Comparison of ENCODE assay signal across 1 cellular context in the genomic region with DNA sequence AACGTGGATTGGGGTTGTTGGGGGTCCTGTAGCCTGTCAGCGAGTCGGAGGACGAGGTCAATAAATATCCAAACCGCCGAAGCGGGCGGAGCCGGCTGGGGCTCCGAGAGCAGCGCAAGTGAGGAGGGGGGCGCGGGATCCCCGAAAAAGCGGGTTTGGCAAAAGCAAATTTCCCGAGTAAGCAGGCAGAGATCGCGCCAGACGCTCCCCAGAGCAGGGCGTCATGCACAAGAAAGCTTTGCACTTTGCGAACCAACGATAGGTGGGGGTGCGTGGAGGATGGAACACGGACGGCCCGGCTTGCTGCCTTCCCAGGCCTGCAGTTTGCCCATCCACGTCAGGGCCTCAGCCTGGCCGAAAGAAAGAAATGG.
TF ChIP-seq lines count a peak whose summit lies in the region.

No MANE protein-coding gene starts in this region.

TF ChIP-seq in K562, 482 proteins besides CTCF, POLR2A, EP300 and RAD21 (continued from another document and continues in another):
- TF ChIP-seq, protein P1, sequence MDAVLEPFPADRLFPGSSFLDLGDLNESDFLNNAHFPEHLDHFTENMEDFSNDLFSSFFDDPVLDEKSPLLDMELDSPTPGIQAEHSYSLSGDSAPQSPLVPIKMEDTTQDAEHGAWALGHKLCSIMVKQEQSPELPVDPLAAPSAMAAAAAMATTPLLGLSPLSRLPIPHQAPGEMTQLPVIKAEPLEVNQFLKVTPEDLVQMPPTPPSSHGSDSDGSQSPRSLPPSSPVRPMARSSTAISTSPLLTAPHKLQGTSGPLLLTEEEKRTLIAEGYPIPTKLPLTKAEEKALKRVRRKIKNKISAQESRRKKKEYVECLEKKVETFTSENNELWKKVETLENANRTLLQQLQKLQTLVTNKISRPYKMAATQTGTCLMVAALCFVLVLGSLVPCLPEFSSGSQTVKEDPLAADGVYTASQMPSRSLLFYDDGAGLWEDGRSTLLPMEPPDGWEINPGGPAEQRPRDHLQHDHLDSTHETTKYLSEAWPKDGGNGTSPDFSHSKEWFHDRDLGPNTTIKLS (IDR thresholded peaks at IDR 0.05; ENCODE audit: borderline replicate concordance, low read depth) = no peak
- no peak for TF ChIP-seq RFX5 (IDR thresholded peaks at IDR 0.05; ENCODE audit: low read depth, low read length)
- TF ChIP-seq, protein P2, sequence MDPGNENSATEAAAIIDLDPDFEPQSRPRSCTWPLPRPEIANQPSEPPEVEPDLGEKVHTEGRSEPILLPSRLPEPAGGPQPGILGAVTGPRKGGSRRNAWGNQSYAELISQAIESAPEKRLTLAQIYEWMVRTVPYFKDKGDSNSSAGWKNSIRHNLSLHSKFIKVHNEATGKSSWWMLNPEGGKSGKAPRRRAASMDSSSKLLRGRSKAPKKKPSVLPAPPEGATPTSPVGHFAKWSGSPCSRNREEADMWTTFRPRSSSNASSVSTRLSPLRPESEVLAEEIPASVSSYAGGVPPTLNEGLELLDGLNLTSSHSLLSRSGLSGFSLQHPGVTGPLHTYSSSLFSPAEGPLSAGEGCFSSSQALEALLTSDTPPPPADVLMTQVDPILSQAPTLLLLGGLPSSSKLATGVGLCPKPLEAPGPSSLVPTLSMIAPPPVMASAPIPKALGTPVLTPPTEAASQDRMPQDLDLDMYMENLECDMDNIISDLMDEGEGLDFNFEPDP (CRISPR knock-in tag; IDR thresholded peaks at IDR 0.05) = no peak
- TF ChIP-seq, protein P3, sequence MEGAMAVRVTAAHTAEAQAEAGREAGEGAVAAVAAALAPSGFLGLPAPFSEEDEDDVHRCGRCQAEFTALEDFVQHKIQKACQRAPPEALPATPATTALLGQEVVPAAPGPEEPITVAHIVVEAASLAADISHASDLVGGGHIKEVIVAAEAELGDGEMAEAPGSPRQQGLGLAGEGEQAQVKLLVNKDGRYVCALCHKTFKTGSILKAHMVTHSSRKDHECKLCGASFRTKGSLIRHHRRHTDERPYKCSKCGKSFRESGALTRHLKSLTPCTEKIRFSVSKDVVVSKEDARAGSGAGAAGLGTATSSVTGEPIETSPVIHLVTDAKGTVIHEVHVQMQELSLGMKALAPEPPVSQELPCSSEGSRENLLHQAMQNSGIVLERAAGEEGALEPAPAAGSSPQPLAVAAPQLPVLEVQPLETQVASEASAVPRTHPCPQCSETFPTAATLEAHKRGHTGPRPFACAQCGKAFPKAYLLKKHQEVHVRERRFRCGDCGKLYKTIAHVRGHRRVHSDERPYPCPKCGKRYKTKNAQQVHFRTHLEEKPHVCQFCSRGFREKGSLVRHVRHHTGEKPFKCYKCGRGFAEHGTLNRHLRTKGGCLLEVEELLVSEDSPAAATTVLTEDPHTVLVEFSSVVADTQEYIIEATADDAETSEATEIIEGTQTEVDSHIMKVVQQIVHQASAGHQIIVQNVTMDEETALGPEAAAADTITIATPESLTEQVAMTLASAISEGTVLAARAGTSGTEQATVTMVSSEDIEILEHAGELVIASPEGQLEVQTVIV (CRISPR knock-in tag; IDR thresholded peaks at IDR 0.05; ENCODE audit: borderline replicate concordance) = no peak
- no peak for TF ChIP-seq COPS2 (conservative IDR thresholded peaks at IDR 0.05)
- TF ChIP-seq RBM34 (IDR thresholded peaks at IDR 0.05; ENCODE audit: borderline replicate concordance, insufficient read depth, low read length) = no peak
- TF ChIP-seq ETS2 (tag; IDR thresholded peaks at IDR 0.05; ENCODE audit: borderline replicate concordance, poor library complexity, severe bottlenecking) = no peak
- TF ChIP-seq NR1H2 (CRISPR knock-in tag; IDR thresholded peaks at IDR 0.05) = no peak
- no peak for TF ChIP-seq FIP1L1 (IDR thresholded peaks at IDR 0.05; ENCODE audit: low read depth, low read length, poor library complexity, severe bottlenecking)
- peak in 1 of 2 experiments; percentile 18; a peak in 1 of 4 replicates for TF ChIP-seq TEAD1 (CRISPR knock-in tag; IDR thresholded peaks at IDR 0.05)
- TF ChIP-seq, protein P4, sequence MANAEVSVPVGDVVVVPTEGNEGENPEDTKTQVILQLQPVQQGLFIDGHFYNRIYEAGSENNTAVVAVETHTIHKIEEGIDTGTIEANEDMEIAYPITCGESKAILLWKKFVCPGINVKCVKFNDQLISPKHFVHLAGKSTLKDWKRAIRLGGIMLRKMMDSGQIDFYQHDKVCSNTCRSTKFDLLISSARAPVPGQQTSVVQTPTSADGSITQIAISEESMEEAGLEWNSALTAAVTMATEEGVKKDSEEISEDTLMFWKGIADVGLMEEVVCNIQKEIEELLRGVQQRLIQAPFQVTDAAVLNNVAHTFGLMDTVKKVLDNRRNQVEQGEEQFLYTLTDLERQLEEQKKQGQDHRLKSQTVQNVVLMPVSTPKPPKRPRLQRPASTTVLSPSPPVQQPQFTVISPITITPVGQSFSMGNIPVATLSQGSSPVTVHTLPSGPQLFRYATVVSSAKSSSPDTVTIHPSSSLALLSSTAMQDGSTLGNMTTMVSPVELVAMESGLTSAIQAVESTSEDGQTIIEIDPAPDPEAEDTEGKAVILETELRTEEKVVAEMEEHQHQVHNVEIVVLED (CRISPR knock-in tag; IDR thresholded peaks at IDR 0.05) = no peak
- no peak for TF ChIP-seq SRSF3 (IDR thresholded peaks at IDR 0.05; ENCODE audit: insufficient read depth, low read length)
- TF ChIP-seq, protein P5, sequence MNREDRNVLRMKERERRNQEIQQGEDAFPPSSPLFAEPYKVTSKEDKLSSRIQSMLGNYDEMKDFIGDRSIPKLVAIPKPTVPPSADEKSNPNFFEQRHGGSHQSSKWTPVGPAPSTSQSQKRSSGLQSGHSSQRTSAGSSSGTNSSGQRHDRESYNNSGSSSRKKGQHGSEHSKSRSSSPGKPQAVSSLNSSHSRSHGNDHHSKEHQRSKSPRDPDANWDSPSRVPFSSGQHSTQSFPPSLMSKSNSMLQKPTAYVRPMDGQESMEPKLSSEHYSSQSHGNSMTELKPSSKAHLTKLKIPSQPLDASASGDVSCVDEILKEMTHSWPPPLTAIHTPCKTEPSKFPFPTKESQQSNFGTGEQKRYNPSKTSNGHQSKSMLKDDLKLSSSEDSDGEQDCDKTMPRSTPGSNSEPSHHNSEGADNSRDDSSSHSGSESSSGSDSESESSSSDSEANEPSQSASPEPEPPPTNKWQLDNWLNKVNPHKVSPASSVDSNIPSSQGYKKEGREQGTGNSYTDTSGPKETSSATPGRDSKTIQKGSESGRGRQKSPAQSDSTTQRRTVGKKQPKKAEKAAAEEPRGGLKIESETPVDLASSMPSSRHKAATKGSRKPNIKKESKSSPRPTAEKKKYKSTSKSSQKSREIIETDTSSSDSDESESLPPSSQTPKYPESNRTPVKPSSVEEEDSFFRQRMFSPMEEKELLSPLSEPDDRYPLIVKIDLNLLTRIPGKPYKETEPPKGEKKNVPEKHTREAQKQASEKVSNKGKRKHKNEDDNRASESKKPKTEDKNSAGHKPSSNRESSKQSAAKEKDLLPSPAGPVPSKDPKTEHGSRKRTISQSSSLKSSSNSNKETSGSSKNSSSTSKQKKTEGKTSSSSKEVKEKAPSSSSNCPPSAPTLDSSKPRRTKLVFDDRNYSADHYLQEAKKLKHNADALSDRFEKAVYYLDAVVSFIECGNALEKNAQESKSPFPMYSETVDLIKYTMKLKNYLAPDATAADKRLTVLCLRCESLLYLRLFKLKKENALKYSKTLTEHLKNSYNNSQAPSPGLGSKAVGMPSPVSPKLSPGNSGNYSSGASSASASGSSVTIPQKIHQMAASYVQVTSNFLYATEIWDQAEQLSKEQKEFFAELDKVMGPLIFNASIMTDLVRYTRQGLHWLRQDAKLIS (CRISPR knock-in tag; IDR thresholded peaks at IDR 0.05) = 0 out of 2 replicates have a peak, but pooled peaks have one; percentile 82
- TF ChIP-seq, protein P6, sequence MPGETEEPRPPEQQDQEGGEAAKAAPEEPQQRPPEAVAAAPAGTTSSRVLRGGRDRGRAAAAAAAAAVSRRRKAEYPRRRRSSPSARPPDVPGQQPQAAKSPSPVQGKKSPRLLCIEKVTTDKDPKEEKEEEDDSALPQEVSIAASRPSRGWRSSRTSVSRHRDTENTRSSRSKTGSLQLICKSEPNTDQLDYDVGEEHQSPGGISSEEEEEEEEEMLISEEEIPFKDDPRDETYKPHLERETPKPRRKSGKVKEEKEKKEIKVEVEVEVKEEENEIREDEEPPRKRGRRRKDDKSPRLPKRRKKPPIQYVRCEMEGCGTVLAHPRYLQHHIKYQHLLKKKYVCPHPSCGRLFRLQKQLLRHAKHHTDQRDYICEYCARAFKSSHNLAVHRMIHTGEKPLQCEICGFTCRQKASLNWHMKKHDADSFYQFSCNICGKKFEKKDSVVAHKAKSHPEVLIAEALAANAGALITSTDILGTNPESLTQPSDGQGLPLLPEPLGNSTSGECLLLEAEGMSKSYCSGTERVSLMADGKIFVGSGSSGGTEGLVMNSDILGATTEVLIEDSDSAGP (CRISPR knock-in tag; IDR thresholded peaks at IDR 0.05) = no peak
- no peak for TF ChIP-seq SMC3 (conservative IDR thresholded peaks at IDR 0.05; ENCODE audit: insufficient read depth, low read depth, low read length)
- TF ChIP-seq, protein P7, sequence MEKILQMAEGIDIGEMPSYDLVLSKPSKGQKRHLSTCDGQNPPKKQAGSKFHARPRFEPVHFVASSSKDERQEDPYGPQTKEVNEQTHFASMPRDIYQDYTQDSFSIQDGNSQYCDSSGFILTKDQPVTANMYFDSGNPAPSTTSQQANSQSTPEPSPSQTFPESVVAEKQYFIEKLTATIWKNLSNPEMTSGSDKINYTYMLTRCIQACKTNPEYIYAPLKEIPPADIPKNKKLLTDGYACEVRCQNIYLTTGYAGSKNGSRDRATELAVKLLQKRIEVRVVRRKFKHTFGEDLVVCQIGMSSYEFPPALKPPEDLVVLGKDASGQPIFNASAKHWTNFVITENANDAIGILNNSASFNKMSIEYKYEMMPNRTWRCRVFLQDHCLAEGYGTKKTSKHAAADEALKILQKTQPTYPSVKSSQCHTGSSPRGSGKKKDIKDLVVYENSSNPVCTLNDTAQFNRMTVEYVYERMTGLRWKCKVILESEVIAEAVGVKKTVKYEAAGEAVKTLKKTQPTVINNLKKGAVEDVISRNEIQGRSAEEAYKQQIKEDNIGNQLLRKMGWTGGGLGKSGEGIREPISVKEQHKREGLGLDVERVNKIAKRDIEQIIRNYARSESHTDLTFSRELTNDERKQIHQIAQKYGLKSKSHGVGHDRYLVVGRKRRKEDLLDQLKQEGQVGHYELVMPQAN (IDR thresholded peaks at IDR 0.05; ENCODE audit: borderline replicate concordance) = no peak
- no peak for TF ChIP-seq ZKSCAN1 (IDR thresholded peaks at IDR 0.05; ENCODE audit: low read depth, low read length)
- no peak for TF ChIP-seq NBN (IDR thresholded peaks at IDR 0.05; ENCODE audit: low read depth)
- no peak for TF ChIP-seq TARDBP (IDR thresholded peaks at IDR 0.05)
- TF ChIP-seq TEAD2 (tag; IDR thresholded peaks at IDR 0.05) = no peak
- TF ChIP-seq ZNF24 (IDR thresholded peaks at IDR 0.05) = 0 out of 2 replicates have a peak, but pooled peaks have one; percentile 4
- no peak for TF ChIP-seq ZNF79 (CRISPR knock-in tag; IDR thresholded peaks at IDR 0.05; ENCODE audit: low read depth)
- TF ChIP-seq, protein P8, sequence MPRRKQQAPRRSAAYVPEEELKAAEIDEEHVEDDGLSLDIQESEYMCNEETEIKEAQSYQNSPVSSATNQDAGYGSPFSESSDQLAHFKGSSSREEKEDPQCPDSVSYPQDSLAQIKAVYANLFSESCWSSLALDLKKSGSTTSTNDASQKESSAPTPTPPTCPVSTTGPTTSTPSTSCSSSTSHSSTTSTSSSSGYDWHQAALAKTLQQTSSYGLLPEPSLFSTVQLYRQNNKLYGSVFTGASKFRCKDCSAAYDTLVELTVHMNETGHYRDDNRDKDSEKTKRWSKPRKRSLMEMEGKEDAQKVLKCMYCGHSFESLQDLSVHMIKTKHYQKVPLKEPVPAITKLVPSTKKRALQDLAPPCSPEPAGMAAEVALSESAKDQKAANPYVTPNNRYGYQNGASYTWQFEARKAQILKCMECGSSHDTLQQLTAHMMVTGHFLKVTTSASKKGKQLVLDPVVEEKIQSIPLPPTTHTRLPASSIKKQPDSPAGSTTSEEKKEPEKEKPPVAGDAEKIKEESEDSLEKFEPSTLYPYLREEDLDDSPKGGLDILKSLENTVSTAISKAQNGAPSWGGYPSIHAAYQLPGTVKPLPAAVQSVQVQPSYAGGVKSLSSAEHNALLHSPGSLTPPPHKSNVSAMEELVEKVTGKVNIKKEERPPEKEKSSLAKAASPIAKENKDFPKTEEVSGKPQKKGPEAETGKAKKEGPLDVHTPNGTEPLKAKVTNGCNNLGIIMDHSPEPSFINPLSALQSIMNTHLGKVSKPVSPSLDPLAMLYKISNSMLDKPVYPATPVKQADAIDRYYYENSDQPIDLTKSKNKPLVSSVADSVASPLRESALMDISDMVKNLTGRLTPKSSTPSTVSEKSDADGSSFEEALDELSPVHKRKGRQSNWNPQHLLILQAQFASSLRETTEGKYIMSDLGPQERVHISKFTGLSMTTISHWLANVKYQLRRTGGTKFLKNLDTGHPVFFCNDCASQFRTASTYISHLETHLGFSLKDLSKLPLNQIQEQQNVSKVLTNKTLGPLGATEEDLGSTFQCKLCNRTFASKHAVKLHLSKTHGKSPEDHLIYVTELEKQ (CRISPR knock-in tag; IDR thresholded peaks at IDR 0.05) = no peak
- TF ChIP-seq, protein P9, sequence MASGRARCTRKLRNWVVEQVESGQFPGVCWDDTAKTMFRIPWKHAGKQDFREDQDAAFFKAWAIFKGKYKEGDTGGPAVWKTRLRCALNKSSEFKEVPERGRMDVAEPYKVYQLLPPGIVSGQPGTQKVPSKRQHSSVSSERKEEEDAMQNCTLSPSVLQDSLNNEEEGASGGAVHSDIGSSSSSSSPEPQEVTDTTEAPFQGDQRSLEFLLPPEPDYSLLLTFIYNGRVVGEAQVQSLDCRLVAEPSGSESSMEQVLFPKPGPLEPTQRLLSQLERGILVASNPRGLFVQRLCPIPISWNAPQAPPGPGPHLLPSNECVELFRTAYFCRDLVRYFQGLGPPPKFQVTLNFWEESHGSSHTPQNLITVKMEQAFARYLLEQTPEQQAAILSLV (tag; IDR thresholded peaks at IDR 0.05) = no peak
- no peak for TF ChIP-seq ZNF436 (CRISPR knock-in tag; IDR thresholded peaks at IDR 0.05)
- no peak for TF ChIP-seq BACH1 (tag; IDR thresholded peaks at IDR 0.05)
- 0 out of 2 replicates have a peak, but pooled peaks have one; percentile 53 for TF ChIP-seq ZBTB1 (CRISPR knock-in tag; IDR thresholded peaks at IDR 0.05; ENCODE audit: borderline replicate concordance, low read depth)
- no peak for TF ChIP-seq GTF2F1 (IDR thresholded peaks at IDR 0.05; ENCODE audit: low read depth, low read length)
- TF ChIP-seq, protein P10, sequence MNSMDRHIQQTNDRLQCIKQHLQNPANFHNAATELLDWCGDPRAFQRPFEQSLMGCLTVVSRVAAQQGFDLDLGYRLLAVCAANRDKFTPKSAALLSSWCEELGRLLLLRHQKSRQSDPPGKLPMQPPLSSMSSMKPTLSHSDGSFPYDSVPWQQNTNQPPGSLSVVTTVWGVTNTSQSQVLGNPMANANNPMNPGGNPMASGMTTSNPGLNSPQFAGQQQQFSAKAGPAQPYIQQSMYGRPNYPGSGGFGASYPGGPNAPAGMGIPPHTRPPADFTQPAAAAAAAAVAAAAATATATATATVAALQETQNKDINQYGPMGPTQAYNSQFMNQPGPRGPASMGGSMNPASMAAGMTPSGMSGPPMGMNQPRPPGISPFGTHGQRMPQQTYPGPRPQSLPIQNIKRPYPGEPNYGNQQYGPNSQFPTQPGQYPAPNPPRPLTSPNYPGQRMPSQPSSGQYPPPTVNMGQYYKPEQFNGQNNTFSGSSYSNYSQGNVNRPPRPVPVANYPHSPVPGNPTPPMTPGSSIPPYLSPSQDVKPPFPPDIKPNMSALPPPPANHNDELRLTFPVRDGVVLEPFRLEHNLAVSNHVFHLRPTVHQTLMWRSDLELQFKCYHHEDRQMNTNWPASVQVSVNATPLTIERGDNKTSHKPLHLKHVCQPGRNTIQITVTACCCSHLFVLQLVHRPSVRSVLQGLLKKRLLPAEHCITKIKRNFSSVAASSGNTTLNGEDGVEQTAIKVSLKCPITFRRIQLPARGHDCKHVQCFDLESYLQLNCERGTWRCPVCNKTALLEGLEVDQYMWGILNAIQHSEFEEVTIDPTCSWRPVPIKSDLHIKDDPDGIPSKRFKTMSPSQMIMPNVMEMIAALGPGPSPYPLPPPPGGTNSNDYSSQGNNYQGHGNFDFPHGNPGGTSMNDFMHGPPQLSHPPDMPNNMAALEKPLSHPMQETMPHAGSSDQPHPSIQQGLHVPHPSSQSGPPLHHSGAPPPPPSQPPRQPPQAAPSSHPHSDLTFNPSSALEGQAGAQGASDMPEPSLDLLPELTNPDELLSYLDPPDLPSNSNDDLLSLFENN (IDR thresholded peaks at IDR 0.05; ENCODE audit: low read depth in 2 of 2, low read length in 2 of 2) = no peak
